In the genomic region with DNA sequence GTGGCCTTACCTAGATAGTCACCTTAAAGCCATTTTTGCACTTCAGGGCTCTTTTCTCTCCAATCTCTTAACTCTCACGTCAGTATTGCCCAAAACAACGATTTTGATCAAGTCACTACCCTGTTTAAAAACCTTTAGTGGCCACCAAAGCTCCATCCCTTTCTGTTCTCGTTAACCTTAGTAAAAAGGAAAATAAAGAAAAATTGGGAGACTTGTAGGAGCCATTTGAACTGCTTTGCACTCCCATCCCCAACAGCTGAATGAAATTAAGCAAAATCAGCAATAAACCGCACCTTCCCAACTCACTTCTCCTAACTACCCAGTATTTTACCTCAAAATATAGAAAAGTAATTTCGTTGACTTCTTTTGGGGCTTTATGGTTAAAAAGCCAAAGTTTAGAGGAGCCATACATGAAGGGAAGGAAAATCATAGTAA, we compare ENCODE assay signal across 8 cellular contexts. TPM values are rescaled to one million over a fixed set of nuclear protein-coding genes. Genes with fewer than 3 reads are reported as not detected.
DNase-seq lines count a peak whose midpoint lies in the region; TF ChIP-seq lines count a peak whose summit lies in the region.

No MANE protein-coding gene starts in this region.

- H3F3A ChIP-seq in SU-DHL-6 (ENCODE audit: insufficient read depth) = no peaks in the 10 kb centered on the region

- H3K36me3 ChIP-seq in ES-I3 (ENCODE audit: insufficient read depth, low read length) (no peaks in the 10 kb centered on the region), SU-DHL-6 (ENCODE audit: low read length) (no peaks in the 10 kb centered on the region), fibroblast of lung (ENCODE audit: control insufficient read depth, insufficient read depth, low read length) (no peaks in the 10 kb centered on the region), prostate gland (no peaks in the 10 kb centered on the region)

- H3K9ac ChIP-seq in ES-I3 (ENCODE audit: low read depth, low read length) (peak overlapping the region; percentile 74), SU-DHL-6 (ENCODE audit: low read length) (peak overlapping the region; percentile 94), fibroblast of lung (ENCODE audit: insufficient read depth, low read length) (no peak overlapping the region)

- H4K20me1 ChIP-seq in SU-DHL-6 (ENCODE audit: low read depth, low read length) (no peaks in the 10 kb centered on the region), fibroblast of lung (ENCODE audit: control insufficient read depth, extremely low read depth, insufficient read depth, low read length) (no peaks in the 10 kb centered on the region)

- TF ChIP-seq CTCF in SU-DHL-6 (IDR thresholded peaks at IDR 0.05; ENCODE audit: insufficient read depth, low read length, poor library complexity, severe bottlenecking) = no peak
- TF ChIP-seq CTCF in fibroblast of lung (conservative IDR thresholded peaks at IDR 0.05 in 1 of 2, IDR thresholded peaks at IDR 0.05 in 1 of 2; ENCODE audit: low read depth in 1 of 2, low read length in 2 of 2) = no peak
- no peak for TF ChIP-seq CTCF in prostate gland (IDR thresholded peaks at IDR 0.05)

- H3K9me3 ChIP-seq in ES-I3 (ENCODE audit: control insufficient read depth, insufficient read depth, low read length) (no peaks in the 10 kb centered on the region), SU-DHL-6 (ENCODE audit: insufficient read depth, low read length) (no peaks in the 10 kb centered on the region), fibroblast of lung (ENCODE audit: control insufficient read depth, insufficient read depth, low read depth, low read length) (no peaks in the 10 kb centered on the region), prostate gland (no peaks in the 10 kb centered on the region)

- peaks cover 43% of the 10 kb centered on the region for H3K79me2 ChIP-seq in SU-DHL-6 (ENCODE audit: insufficient read depth, low read length)
- H3K79me2 ChIP-seq in fibroblast of lung (ENCODE audit: control insufficient read depth, insufficient read depth, low read length) = peaks cover 34% of the 10 kb centered on the region

- H3K27ac ChIP-seq in SU-DHL-6 (ENCODE audit: low read depth, low read length) (peak overlapping the region; percentile 32; the same call in 1 of the 2 replicates), fibroblast of lung (ENCODE audit: insufficient read depth, low read length) (peak overlapping the region; percentile 51), prostate gland (peak overlapping the region; percentile 82 to 84)

- H3K27me3 ChIP-seq in SU-DHL-6 (ENCODE audit: low read length) (no peaks in the 10 kb centered on the region), fibroblast of lung (ENCODE audit: control insufficient read depth, insufficient read depth, low read length) (no peaks in the 10 kb centered on the region), prostate gland (replicated peaks; ENCODE audit: insufficient read depth) (no peaks in the 10 kb centered on the region)

- WGBS in prostate gland = 85% methylated on average over 5 of the region's 5 CpGs

- H3K4me1 ChIP-seq in ES-I3 (ENCODE audit: insufficient read depth, low read length) (peaks cover 13% of the 10 kb centered on the region), fibroblast of lung (ENCODE audit: control insufficient read depth, extremely low read depth, insufficient read depth, low read length) (peaks cover 2% of the 10 kb centered on the region), prostate gland (replicated peaks) (no peaks in the 10 kb centered on the region)

- H2AFZ ChIP-seq in SU-DHL-6 (ENCODE audit: low read depth, low read length, severe bottlenecking) (peak overlapping the region; percentile 97), fibroblast of lung (ENCODE audit: low read length) (peak overlapping the region; percentile 98)

- H3K9me2 ChIP-seq in SU-DHL-6 (replicated peaks; ENCODE audit: insufficient read depth, low read length) = no peaks in the 10 kb centered on the region

- TF ChIP-seq POLR2A in prostate gland (IDR thresholded peaks at IDR 0.05) = no peak

- H3K4me2 ChIP-seq in SU-DHL-6 (ENCODE audit: low read depth, low read length, poor library complexity, severe bottlenecking) = peak overlapping the region; percentile 96
- peak overlapping the region; percentile 91 for H3K4me2 ChIP-seq in fibroblast of lung (ENCODE audit: extremely low read depth, insufficient read depth, low read length)

- intact Hi-C loops in prostate gland (cut with DNase I) = loop anchor here (10.0 kb wide), 2 partner anchors 54 to 176 kb away; no protein-coding TSS in a partner anchor

- H3K4me3 ChIP-seq in SU-DHL-6 (ENCODE audit: insufficient read depth, low read length, poor library complexity, severe bottlenecking) (peak overlapping the region; percentile 48), fibroblast of lung (replicated peaks in 1 of 4; ENCODE audit: control extremely low read depth in 1 of 4, insufficient read depth in 1 of 4, low read depth in 3 of 4, low read length in 4 of 4) (peak overlapping the region; percentile 50 to 87 (median 68)), prostate gland (peak overlapping the region; percentile 78 to 81)

- no peak for DNase-seq in fibroblast of lung (ENCODE audit: low read depth in 2 of 2)
- DNase-seq in prostate gland (ENCODE audit: low spot score) = no peak
- DNase-seq in NCI-H345 treated with DMSO at 0.1 percent for 48 hours (lab: John Stamatoyannopoulos, UW; ENCODE audit: unreplicated experiment) = no peak
- DNase-seq in NCI-H510A treated with DMSO at 0.1 percent for 48 hours (lab: John Stamatoyannopoulos, UW) = no peak
- no peak for DNase-seq in NCI-H1694 (lab: John Stamatoyannopoulos, UW)
- no peak for DNase-seq in islet precursor cell

RNA-seq across cellular contexts. Expression of a gene that starts 0.7 kb away (rescaled TPM):
- total RNA-seq in fibroblast of lung = 32.9 and 40.3 TPM in 2 replicates
- 25.1 and 29.8 TPM in 2 replicates for polyA plus RNA-seq in fibroblast of lung
- 21.7 and 22.2 TPM in 2 replicates for polyA plus RNA-seq in fibroblast of lung (2012)
- 3.7 and 5.3 TPM in 2 replicates for polyA minus RNA-seq in fibroblast of lung (ENCODE audit: low replicate concordance)
- 10 to 100 TPM; 28.0 to 33.8 TPM for total RNA-seq in prostate gland

Comparison
In these comparisons a context has a peak if more than half of its experiments do, and no peak if none do; other contexts are left out.
1. H3K27ac ChIP-seq: peak in every context shown above with its lines; median percentile 83 in prostate gland; 51 in fibroblast of lung; 32 in SU-DHL-6.